In genomic region chr4:110503588-110504435, GRCh38 we compare ENCODE assay signal across 14 cellular contexts. TPM values are rescaled to one million over a fixed set of nuclear protein-coding genes. Genes with fewer than 3 reads are reported as not detected.
DNase-seq lines count a peak whose midpoint lies in the region; ATAC-seq, FAIRE-seq and TF ChIP-seq lines count a peak whose summit lies in the region.
"Had no signal": no experiment of that assay in that cellular context is flagged by ENCODE, and none has a peak within 500 bp of the region (broad histone marks: within the 10 kb centered on the region; RNA-seq: fewer than 3 reads in every experiment).

No MANE protein-coding gene starts in this region.

- no peak overlapping the region for H3K4me3 Mint-ChIP-seq in WTC11

- POLR2A ChIA-PET in WTC11 (lab: Charles Lee) = no interaction called here

- TF ChIP-seq POLR2A in H54 (IDR thresholded peaks at IDR 0.05; ENCODE audit: low read depth, low read length) = no peak

- CTCF ChIA-PET in WTC11 (lab: Charles Lee) = interaction anchor here (2.1 kb wide), 1 partner anchor 160 kb away, joined by 9 read pairs; no protein-coding TSS in a partner anchor

- peaks cover 7% of the 10 kb centered on the region for H3K4me1 Mint-ChIP-seq in WTC11

- H3K36me3 ChIP-seq in right atrium auricular region (no peaks in the 10 kb centered on the region), upper lobe of right lung (no peaks in the 10 kb centered on the region)
- H3K36me3 ChIP-seq: ascending aorta had no signal

- H3K27ac ChIP-seq in right atrium auricular region (peak overlapping the region in 1 of 2 donors; percentile 48), right cardiac atrium (ENCODE audit: low read length) (no peak overlapping the region), upper lobe of right lung (no peak overlapping the region)
- H3K27ac ChIP-seq: ascending aorta had no signal

- H3K36me3 Mint-ChIP-seq in WTC11 = no peaks in the 10 kb centered on the region

- ATAC-seq in Right ventricle myocardium superior (ENCODE audit: poor library complexity) (peak; percentile 82), WTC11 (peak; percentile 86), right cardiac atrium (peak in 1 of 2 donors; percentile 91), upper lobe of right lung (peak; percentile 36), GM21786 (IDR thresholded peaks at IDR 0.05; ENCODE audit: unreplicated experiment) (no peak)
- ATAC-seq: left colon had no signal

- FAIRE-seq in H54 (lab: Jason Lieb, UNC) = no peak

- TF ChIP-seq CTCF in right atrium auricular region (IDR thresholded peaks at IDR 0.05) (no peak), WTC11 (IDR thresholded peaks at IDR 0.05) (no peak), upper lobe of right lung (IDR thresholded peaks at IDR 0.05) (no peak)

- no peak overlapping the region for H3K4me3 ChIP-seq in right atrium auricular region
- no peak overlapping the region for H3K4me3 ChIP-seq in right cardiac atrium (ENCODE audit: low read length)
- H3K4me3 ChIP-seq in upper lobe of right lung = no peak overlapping the region
- H3K4me3 ChIP-seq: ascending aorta had no signal

- H3K27me3 Mint-ChIP-seq in WTC11 (ENCODE audit: low read depth) = no peaks in the 10 kb centered on the region; the same call in none of the 2 replicates

- WGBS in right cardiac atrium = 41% methylated on average over 5 of the region's 5 CpGs

- H3K27ac Mint-ChIP-seq in WTC11 = no peak overlapping the region

- H3K9me3 ChIP-seq in right atrium auricular region = peaks cover 0 to 4% of the 10 kb centered on the region in 2 donors
- H3K9me3 ChIP-seq in right cardiac atrium (ENCODE audit: control insufficient read depth, low read length) = no peaks in the 10 kb centered on the region
- H3K9me3 ChIP-seq in upper lobe of right lung = no peaks in the 10 kb centered on the region
- H3K9me3 ChIP-seq: ascending aorta had no signal

- DNase-seq in Right ventricle myocardium superior (peak; percentile 46), right atrium auricular region (ENCODE audit: low spot score) (no peak), WTC11 (ENCODE audit: low spot score) (no peak), right cardiac atrium (peak; percentile 16 to 64 (median 57)), upper lobe of right lung (no peak), HuH-7.5 (ENCODE audit: low spot score) (no peak), H54 (ENCODE audit: insufficient read length, low spot score) (no peak)
- DNase-seq: 8988T, DMS79 treated with DMSO at 0.1 percent for 48 hours, left colon, NCI-H187 treated with DMSO at 0.1 percent for 48 hours, T1000 had no signal

- peaks cover 0 to 11% of the 10 kb centered on the region in 2 donors for H3K4me1 ChIP-seq in right atrium auricular region
- no peaks in the 10 kb centered on the region for H3K4me1 ChIP-seq in right cardiac atrium (ENCODE audit: control insufficient read depth, insufficient read depth, low read length)
- no peaks in the 10 kb centered on the region for H3K4me1 ChIP-seq in upper lobe of right lung
- H3K4me1 ChIP-seq: ascending aorta had no signal

- H3K27me3 ChIP-seq in right atrium auricular region (no peaks in the 10 kb centered on the region), right cardiac atrium (ENCODE audit: control insufficient read depth, insufficient read depth) (no peaks in the 10 kb centered on the region), upper lobe of right lung (no peaks in the 10 kb centered on the region)
- H3K27me3 ChIP-seq: ascending aorta had no signal

- intact Hi-C loops in Right ventricle myocardium superior (cut with DNase I) (no loop called here), right cardiac atrium (cut with DNase I) (no loop called here), upper lobe of right lung (cut with DNase I) (no loop called here)

- peaks cover 3% of the 10 kb centered on the region; the same call in 1 of the 2 replicates for H3K9me3 Mint-ChIP-seq in WTC11

TF ChIP-seq in WTC11, 78 proteins besides CTCF, POLR2A, EP300 and RAD21:
- no peak for TF ChIP-seq ZNF232 (CRISPR knock-in tag; IDR thresholded peaks at IDR 0.05)
- TF ChIP-seq GABPB1 (CRISPR knock-in tag; IDR thresholded peaks at IDR 0.05) = no peak
- TF ChIP-seq IRF1 (CRISPR knock-in tag; IDR thresholded peaks at IDR 0.05) = no peak
- no peak for TF ChIP-seq ZNF281 (CRISPR knock-in tag; IDR thresholded peaks at IDR 0.05)
- no peak for TF ChIP-seq ETV6 (CRISPR knock-in tag; IDR thresholded peaks at IDR 0.05)
- no peak for TF ChIP-seq SMAD4 (CRISPR knock-in tag; IDR thresholded peaks at IDR 0.05)
- TF ChIP-seq OVOL2 (CRISPR knock-in tag; IDR thresholded peaks at IDR 0.05; ENCODE audit: borderline replicate concordance) = no peak
- no peak for TF ChIP-seq NFE2L1 (CRISPR knock-in tag; IDR thresholded peaks at IDR 0.05)
- TF ChIP-seq FOXP4 (CRISPR knock-in tag; IDR thresholded peaks at IDR 0.05) = no peak
- TF ChIP-seq, protein P1, sequence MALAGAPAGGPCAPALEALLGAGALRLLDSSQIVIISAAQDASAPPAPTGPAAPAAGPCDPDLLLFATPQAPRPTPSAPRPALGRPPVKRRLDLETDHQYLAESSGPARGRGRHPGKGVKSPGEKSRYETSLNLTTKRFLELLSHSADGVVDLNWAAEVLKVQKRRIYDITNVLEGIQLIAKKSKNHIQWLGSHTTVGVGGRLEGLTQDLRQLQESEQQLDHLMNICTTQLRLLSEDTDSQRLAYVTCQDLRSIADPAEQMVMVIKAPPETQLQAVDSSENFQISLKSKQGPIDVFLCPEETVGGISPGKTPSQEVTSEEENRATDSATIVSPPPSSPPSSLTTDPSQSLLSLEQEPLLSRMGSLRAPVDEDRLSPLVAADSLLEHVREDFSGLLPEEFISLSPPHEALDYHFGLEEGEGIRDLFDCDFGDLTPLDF (CRISPR knock-in tag; IDR thresholded peaks at IDR 0.05) = no peak
TF ChIP-seq in WTC11: peak in this region for 0.

RNA-seq across cellular contexts. Expression of gene ENPEP, which starts 27.9 kb away (rescaled TPM):
- total RNA-seq in Right ventricle myocardium superior (3.3 TPM), right atrium auricular region (1 to 10 TPM; 3.3 to 3.5 TPM), WTC11 (2021) (0.33 to 0.98 TPM (median 0.39 TPM) in 3 replicates), right cardiac atrium (1 to 10 TPM; 2.5 to 6.8 (median 3.3) TPM), upper lobe of right lung (7.5 TPM)
- 2.6 TPM for polyA plus RNA-seq in right cardiac atrium

Comparison
In these comparisons a context has a peak if more than half of its experiments do, and no peak if none do; other contexts are left out.
1. DNase-seq: peak in Right ventricle myocardium superior (single experiment) and right cardiac atrium (3 of 3); none in right atrium auricular region (single experiment), WTC11 (single experiment), upper lobe of right lung (single experiment), HuH-7.5 (single experiment) and H54 (single experiment).